ENCODE assay signal across 1 cellular context in genomic region chr12:62785941-62786559, GRCh38.
TF ChIP-seq lines count a peak whose summit lies in the region.

No MANE protein-coding gene starts in this region.

TF ChIP-seq in A549, 52 proteins besides CTCF, POLR2A, EP300 and RAD21 (continued from another document):
- no peak for TF ChIP-seq POLR2AphosphoS2 (conservative IDR thresholded peaks at IDR 0.05; ENCODE audit: low read length)
- TF ChIP-seq GATA3 (IDR thresholded peaks at IDR 0.05; ENCODE audit: borderline replicate concordance): peak; percentile 96
- TF ChIP-seq HEYL (CRISPR knock-in tag; IDR thresholded peaks at IDR 0.05): no peak
- 0 out of 2 replicates have a peak, but pooled peaks have one; percentile 27 for TF ChIP-seq MYC (IDR thresholded peaks at IDR 0.05; ENCODE audit: borderline replicate concordance, low read length)
- no peak for TF ChIP-seq SREBF2 (IDR thresholded peaks at IDR 0.05)
- peak; percentile 23; the same call in 1 of the 2 replicates for TF ChIP-seq NPAS2 (CRISPR knock-in tag; IDR thresholded peaks at IDR 0.05; ENCODE audit: borderline replicate concordance)
- TF ChIP-seq BHLHE40 (IDR thresholded peaks at IDR 0.05; ENCODE audit: low read depth, low read length): peak; percentile 77
- no peak for TF ChIP-seq ESRRA (IDR thresholded peaks at IDR 0.05; ENCODE audit: borderline replicate concordance, low read length)
- TF ChIP-seq FOSL2 (IDR thresholded peaks at IDR 0.05): peak; percentile 87
- peak; percentile 94 for TF ChIP-seq FOSL2 (CRISPR knock-in tag; IDR thresholded peaks at IDR 0.05)
- peak; percentile 91 for TF ChIP-seq HOXB13 (CRISPR knock-in tag; IDR thresholded peaks at IDR 0.05; ENCODE audit: low read depth)
- TF ChIP-seq EHMT2 (IDR thresholded peaks at IDR 0.05; ENCODE audit: low read depth): no peak
- peak; percentile 43; the same call in 2 of the 3 replicates for TF ChIP-seq SMC3 (IDR thresholded peaks at IDR 0.05)
- no peak for TF ChIP-seq ZFP36 (IDR thresholded peaks at IDR 0.05; ENCODE audit: borderline replicate concordance, partially characterized antibody)
- no peak for TF ChIP-seq CHD2 (IDR thresholded peaks at IDR 0.05; ENCODE audit: low read length, partially characterized antibody)
- peak; percentile 86; the same call in 1 of the 2 replicates for TF ChIP-seq TP53 (CRISPR knock-in tag; IDR thresholded peaks at IDR 0.05)
- peak; percentile 67 for TF ChIP-seq MAFK (IDR thresholded peaks at IDR 0.05; ENCODE audit: partially characterized antibody)
- peak; percentile 72 to 96 for TF ChIP-seq CEBPB (IDR thresholded peaks at IDR 0.05)
- no peak for TF ChIP-seq REST (IDR thresholded peaks at IDR 0.05)
- TF ChIP-seq NFE2L2 (conservative IDR thresholded peaks at IDR 0.05; ENCODE audit: low read length): 0 out of 2 replicates have a peak, but pooled peaks have one; percentile 25
- peak; percentile 75; the same call in 1 of the 3 replicates for TF ChIP-seq BCL3 (IDR thresholded peaks at IDR 0.05)
- no peak; the same call in 1 of the 2 replicates for TF ChIP-seq PBX3 (IDR thresholded peaks at IDR 0.05)
- TF ChIP-seq HDAC2 (IDR thresholded peaks at IDR 0.05): no peak
- 0 out of 2 replicates have a peak, but pooled peaks have one; percentile 59 for TF ChIP-seq RFX5 (IDR thresholded peaks at IDR 0.05)
